Comparison of ENCODE assay signal across 1 cellular context in genomic region chr3:57803647-57804081, GRCh38.
TF ChIP-seq lines count a peak whose summit lies in the region.

No MANE protein-coding gene starts in this region.

TF ChIP-seq in HEK293, 187 proteins besides CTCF, POLR2A, EP300 and RAD21 (continued from another document):
- TF ChIP-seq, protein P1, sequence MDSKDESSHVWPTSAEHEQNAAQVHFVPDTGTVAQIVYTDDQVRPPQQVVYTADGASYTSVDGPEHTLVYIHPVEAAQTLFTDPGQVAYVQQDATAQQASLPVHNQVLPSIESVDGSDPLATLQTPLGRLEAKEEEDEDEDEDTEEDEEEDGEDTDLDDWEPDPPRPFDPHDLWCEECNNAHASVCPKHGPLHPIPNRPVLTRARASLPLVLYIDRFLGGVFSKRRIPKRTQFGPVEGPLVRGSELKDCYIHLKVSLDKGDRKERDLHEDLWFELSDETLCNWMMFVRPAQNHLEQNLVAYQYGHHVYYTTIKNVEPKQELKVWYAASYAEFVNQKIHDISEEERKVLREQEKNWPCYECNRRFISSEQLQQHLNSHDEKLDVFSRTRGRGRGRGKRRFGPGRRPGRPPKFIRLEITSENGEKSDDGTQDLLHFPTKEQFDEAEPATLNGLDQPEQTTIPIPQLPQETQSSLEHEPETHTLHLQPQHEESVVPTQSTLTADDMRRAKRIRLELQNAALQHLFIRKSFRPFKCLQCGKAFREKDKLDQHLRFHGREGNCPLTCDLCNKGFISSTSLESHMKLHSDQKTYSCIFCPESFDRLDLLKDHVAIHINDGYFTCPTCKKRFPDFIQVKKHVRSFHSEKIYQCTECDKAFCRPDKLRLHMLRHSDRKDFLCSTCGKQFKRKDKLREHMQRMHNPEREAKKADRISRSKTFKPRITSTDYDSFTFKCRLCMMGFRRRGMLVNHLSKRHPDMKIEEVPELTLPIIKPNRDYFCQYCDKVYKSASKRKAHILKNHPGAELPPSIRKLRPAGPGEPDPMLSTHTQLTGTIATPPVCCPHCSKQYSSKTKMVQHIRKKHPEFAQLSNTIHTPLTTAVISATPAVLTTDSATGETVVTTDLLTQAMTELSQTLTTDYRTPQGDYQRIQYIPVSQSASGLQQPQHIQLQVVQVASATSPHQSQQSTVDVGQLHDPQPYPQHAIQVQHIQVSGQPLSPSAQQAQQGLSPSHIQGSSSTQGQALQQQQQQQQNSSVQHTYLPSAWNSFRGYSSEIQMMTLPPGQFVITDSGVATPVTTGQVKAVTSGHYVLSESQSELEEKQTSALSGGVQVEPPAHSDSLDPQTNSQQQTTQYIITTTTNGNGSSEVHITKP (tag by site-specific recombination; IDR thresholded peaks at IDR 0.05) = peak; percentile 66
- no peak for TF ChIP-seq ZNF701 (tag by site-specific recombination; IDR thresholded peaks at IDR 0.05)
- TF ChIP-seq, protein P2, sequence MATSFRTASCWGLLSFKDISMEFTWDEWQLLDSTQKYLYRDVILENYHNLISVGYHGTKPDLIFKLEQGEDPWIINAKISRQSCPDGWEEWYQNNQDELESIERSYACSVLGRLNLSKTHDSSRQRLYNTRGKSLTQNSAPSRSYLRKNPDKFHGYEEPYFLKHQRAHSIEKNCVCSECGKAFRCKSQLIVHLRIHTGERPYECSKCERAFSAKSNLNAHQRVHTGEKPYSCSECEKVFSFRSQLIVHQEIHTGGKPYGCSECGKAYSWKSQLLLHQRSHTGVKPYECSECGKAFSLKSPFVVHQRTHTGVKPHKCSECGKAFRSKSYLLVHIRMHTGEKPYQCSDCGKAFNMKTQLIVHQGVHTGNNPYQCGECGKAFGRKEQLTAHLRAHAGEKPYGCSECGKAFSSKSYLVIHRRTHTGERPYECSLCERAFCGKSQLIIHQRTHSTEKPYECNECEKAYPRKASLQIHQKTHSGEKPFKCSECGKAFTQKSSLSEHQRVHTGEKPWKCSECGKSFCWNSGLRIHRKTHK (tag by site-specific recombination; IDR thresholded peaks at IDR 0.05) = no peak
- no peak for TF ChIP-seq ZNF37A (tag by site-specific recombination; IDR thresholded peaks at IDR 0.05)
- TF ChIP-seq ZNF658 (tag by site-specific recombination; IDR thresholded peaks at IDR 0.05) = no peak
- TF ChIP-seq KLF16 (tag by site-specific recombination; IDR thresholded peaks at IDR 0.05) = no peak
- no peak for TF ChIP-seq ZBTB20 (tag by site-specific recombination; IDR thresholded peaks at IDR 0.05)
- peak; percentile 91 for TF ChIP-seq PRDM4 (tag by site-specific recombination; IDR thresholded peaks at IDR 0.05)
- TF ChIP-seq ZNF248 (tag by site-specific recombination; IDR thresholded peaks at IDR 0.05) = no peak
- TF ChIP-seq ZBTB8A (tag by site-specific recombination; IDR thresholded peaks at IDR 0.05) = no peak
- no peak for TF ChIP-seq ZNF335 (tag by site-specific recombination; conservative IDR thresholded peaks at IDR 0.05)
- TF ChIP-seq KLF1 (tag by site-specific recombination; IDR thresholded peaks at IDR 0.05) = peak; percentile 63
- no peak for TF ChIP-seq GLIS2 (tag by site-specific recombination; IDR thresholded peaks at IDR 0.05)
- no peak for TF ChIP-seq ZNF624 (tag by site-specific recombination; IDR thresholded peaks at IDR 0.05)
- TF ChIP-seq SALL2 (tag by site-specific recombination; IDR thresholded peaks at IDR 0.05; ENCODE audit: borderline replicate concordance) = no peak
- peak; percentile 62 for TF ChIP-seq ZNF398 (tag by site-specific recombination; IDR thresholded peaks at IDR 0.05)
- TF ChIP-seq ZNF560 (tag by site-specific recombination; IDR thresholded peaks at IDR 0.05; ENCODE audit: borderline replicate concordance) = no peak
- TF ChIP-seq ZSCAN23 (tag by site-specific recombination; IDR thresholded peaks at IDR 0.05) = 0 out of 2 replicates have a peak, but pooled peaks have one; percentile 31
- TF ChIP-seq ZNF155 (tag by site-specific recombination; IDR thresholded peaks at IDR 0.05) = no peak
- TF ChIP-seq ZNF561 (tag by site-specific recombination; IDR thresholded peaks at IDR 0.05; ENCODE audit: borderline replicate concordance) = no peak
- no peak for TF ChIP-seq YY1 (tag by site-specific recombination; IDR thresholded peaks at IDR 0.05)
- TF ChIP-seq, protein P3, sequence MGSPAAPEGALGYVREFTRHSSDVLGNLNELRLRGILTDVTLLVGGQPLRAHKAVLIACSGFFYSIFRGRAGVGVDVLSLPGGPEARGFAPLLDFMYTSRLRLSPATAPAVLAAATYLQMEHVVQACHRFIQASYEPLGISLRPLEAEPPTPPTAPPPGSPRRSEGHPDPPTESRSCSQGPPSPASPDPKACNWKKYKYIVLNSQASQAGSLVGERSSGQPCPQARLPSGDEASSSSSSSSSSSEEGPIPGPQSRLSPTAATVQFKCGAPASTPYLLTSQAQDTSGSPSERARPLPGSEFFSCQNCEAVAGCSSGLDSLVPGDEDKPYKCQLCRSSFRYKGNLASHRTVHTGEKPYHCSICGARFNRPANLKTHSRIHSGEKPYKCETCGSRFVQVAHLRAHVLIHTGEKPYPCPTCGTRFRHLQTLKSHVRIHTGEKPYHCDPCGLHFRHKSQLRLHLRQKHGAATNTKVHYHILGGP (tag by site-specific recombination; IDR thresholded peaks at IDR 0.05) = peak; percentile 63
- no peak for TF ChIP-seq ZFP37 (tag by site-specific recombination; IDR thresholded peaks at IDR 0.05)
- TF ChIP-seq ZNF341 (tag by site-specific recombination; IDR thresholded peaks at IDR 0.05; ENCODE audit: low read depth) = no peak
- no peak for TF ChIP-seq ZNF664 (tag by site-specific recombination; IDR thresholded peaks at IDR 0.05)
- no peak for TF ChIP-seq ZBTB48 (tag by site-specific recombination; IDR thresholded peaks at IDR 0.05)
- no peak for TF ChIP-seq ZNF571 (tag by site-specific recombination; IDR thresholded peaks at IDR 0.05)
- TF ChIP-seq ZFP3 (tag by site-specific recombination; IDR thresholded peaks at IDR 0.05; ENCODE audit: low read depth) = no peak
- TF ChIP-seq, protein P4, sequence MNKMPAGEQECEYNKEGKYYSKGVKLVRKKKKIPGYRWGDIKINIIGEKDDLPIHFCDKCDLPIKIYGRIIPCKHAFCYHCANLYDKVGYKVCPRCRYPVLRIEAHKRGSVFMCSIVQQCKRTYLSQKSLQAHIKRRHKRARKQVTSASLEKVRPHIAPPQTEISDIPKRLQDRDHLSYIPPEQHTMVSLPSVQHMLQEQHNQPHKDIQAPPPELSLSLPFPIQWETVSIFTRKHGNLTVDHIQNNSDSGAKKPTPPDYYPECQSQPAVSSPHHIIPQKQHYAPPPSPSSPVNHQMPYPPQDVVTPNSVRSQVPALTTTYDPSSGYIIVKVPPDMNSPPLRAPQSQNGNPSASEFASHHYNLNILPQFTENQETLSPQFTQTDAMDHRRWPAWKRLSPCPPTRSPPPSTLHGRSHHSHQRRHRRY (tag by site-specific recombination; IDR thresholded peaks at IDR 0.05) = no peak
- TF ChIP-seq ZNF501 (tag by site-specific recombination; IDR thresholded peaks at IDR 0.05) = no peak; the same call in 1 of the 2 replicates
- no peak for TF ChIP-seq ZNF426 (tag by site-specific recombination; IDR thresholded peaks at IDR 0.05)
- no peak for TF ChIP-seq ZNF174 (tag by site-specific recombination; IDR thresholded peaks at IDR 0.05)
- no peak for TF ChIP-seq ZNF837 (tag by site-specific recombination; IDR thresholded peaks at IDR 0.05)
- TF ChIP-seq ZNF394 (tag by site-specific recombination; IDR thresholded peaks at IDR 0.05; ENCODE audit: borderline replicate concordance) = peak; percentile 53; the same call in 1 of the 2 replicates
- no peak for TF ChIP-seq ZNF785 (tag by site-specific recombination; IDR thresholded peaks at IDR 0.05)
- TF ChIP-seq ZNF777 (tag by site-specific recombination; IDR thresholded peaks at IDR 0.05; ENCODE audit: borderline replicate concordance) = no peak
- 0 out of 2 replicates have a peak, but pooled peaks have one; percentile 23 for TF ChIP-seq OSR2 (tag by site-specific recombination; IDR thresholded peaks at IDR 0.05)
- no peak for TF ChIP-seq ZNF121 (tag by site-specific recombination; IDR thresholded peaks at IDR 0.05)
- no peak for TF ChIP-seq ZNF792 (tag by site-specific recombination; IDR thresholded peaks at IDR 0.05)
- no peak for TF ChIP-seq ZNF791 (tag by site-specific recombination; IDR thresholded peaks at IDR 0.05)
- TF ChIP-seq, protein P5, sequence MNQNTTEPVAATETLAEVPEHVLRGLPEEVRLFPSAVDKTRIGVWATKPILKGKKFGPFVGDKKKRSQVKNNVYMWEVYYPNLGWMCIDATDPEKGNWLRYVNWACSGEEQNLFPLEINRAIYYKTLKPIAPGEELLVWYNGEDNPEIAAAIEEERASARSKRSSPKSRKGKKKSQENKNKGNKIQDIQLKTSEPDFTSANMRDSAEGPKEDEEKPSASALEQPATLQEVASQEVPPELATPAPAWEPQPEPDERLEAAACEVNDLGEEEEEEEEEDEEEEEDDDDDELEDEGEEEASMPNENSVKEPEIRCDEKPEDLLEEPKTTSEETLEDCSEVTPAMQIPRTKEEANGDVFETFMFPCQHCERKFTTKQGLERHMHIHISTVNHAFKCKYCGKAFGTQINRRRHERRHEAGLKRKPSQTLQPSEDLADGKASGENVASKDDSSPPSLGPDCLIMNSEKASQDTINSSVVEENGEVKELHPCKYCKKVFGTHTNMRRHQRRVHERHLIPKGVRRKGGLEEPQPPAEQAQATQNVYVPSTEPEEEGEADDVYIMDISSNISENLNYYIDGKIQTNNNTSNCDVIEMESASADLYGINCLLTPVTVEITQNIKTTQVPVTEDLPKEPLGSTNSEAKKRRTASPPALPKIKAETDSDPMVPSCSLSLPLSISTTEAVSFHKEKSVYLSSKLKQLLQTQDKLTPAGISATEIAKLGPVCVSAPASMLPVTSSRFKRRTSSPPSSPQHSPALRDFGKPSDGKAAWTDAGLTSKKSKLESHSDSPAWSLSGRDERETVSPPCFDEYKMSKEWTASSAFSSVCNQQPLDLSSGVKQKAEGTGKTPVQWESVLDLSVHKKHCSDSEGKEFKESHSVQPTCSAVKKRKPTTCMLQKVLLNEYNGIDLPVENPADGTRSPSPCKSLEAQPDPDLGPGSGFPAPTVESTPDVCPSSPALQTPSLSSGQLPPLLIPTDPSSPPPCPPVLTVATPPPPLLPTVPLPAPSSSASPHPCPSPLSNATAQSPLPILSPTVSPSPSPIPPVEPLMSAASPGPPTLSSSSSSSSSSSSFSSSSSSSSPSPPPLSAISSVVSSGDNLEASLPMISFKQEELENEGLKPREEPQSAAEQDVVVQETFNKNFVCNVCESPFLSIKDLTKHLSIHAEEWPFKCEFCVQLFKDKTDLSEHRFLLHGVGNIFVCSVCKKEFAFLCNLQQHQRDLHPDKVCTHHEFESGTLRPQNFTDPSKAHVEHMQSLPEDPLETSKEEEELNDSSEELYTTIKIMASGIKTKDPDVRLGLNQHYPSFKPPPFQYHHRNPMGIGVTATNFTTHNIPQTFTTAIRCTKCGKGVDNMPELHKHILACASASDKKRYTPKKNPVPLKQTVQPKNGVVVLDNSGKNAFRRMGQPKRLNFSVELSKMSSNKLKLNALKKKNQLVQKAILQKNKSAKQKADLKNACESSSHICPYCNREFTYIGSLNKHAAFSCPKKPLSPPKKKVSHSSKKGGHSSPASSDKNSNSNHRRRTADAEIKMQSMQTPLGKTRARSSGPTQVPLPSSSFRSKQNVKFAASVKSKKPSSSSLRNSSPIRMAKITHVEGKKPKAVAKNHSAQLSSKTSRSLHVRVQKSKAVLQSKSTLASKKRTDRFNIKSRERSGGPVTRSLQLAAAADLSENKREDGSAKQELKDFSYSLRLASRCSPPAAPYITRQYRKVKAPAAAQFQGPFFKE (tag by site-specific recombination; IDR thresholded peaks at IDR 0.05; ENCODE audit: borderline replicate concordance) = no peak
- TF ChIP-seq ZNF488 (tag by site-specific recombination; IDR thresholded peaks at IDR 0.05) = no peak
- TF ChIP-seq ZNF433 (tag by site-specific recombination; IDR thresholded peaks at IDR 0.05; ENCODE audit: low read depth) = no peak
